In the genomic region with DNA sequence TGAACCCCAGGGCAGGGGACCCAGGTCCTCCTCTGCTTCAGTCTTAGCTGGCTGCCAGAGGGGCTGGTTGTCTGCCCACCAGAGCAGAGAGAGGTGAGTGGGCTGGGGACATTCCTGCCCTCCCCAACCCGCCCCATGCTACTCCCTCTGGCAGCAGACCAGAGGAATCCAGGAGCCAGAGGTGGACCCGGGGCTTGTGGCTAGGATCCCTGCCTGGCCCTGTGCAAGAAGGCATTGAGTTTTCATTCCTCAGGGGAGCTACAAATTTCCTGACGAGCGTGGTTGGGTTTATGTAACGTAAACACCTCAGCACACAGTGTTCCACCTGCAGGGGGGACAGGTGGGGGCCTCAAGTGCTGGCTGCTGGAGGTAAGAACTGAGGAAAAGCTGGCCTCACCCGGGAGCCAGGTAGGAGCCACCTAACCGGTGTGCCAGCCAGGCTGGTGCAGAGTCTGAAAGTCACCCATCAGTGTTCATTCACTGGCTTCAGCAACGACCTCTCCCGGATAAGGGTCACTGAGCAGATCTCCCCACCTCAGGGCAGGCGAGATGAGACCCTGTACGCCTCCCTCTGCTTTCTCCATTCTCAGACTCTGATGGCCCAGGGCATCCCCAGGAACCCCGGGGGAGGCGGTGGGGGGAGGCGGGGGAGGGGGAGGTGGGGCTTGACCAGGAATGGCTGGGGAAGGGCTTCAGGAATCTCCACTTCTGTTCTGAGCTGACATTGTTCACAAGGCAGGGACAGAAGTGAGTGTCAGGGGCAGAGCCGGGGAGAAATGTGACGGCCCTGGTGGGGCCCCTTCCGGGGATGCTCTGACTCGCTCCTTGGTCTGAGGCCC, we compare ENCODE assay signal across 1 cellular context.
TF ChIP-seq lines count a peak whose summit lies in the region.

No MANE protein-coding gene starts in this region.

TF ChIP-seq in WTC11, 78 proteins besides CTCF, POLR2A, EP300 and RAD21 (continued from another document):
- TF ChIP-seq, protein P1, sequence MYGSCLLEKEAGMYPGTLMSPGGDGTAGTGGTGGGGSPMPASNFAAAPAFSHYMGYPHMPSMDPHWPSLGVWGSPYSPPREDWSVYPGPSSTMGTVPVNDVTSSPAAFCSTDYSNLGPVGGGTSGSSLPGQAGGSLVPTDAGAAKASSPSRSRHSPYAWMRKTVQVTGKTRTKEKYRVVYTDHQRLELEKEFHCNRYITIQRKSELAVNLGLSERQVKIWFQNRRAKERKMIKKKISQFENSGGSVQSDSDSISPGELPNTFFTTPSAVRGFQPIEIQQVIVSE (CRISPR knock-in tag; IDR thresholded peaks at IDR 0.05; ENCODE audit: borderline replicate concordance): no peak
- TF ChIP-seq ETV6 (CRISPR knock-in tag; IDR thresholded peaks at IDR 0.05): no peak
- no peak for TF ChIP-seq ATF1 (CRISPR knock-in tag; IDR thresholded peaks at IDR 0.05)
- TF ChIP-seq, protein P2, sequence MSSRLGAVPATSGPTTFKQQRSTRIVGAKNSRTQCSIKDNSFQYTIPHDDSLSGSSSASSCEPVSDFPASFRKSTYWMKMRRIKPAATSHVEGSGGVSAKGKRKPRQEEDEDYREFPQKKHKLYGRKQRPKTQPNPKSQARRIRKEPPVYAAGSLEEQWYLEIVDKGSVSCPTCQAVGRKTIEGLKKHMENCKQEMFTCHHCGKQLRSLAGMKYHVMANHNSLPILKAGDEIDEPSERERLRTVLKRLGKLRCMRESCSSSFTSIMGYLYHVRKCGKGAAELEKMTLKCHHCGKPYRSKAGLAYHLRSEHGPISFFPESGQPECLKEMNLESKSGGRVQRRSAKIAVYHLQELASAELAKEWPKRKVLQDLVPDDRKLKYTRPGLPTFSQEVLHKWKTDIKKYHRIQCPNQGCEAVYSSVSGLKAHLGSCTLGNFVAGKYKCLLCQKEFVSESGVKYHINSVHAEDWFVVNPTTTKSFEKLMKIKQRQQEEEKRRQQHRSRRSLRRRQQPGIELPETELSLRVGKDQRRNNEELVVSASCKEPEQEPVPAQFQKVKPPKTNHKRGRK (CRISPR knock-in tag; IDR thresholded peaks at IDR 0.05; ENCODE audit: borderline replicate concordance): no peak
